In genomic region chr3:45547202-45547701, GRCh38 we compare ENCODE assay signal across 1 cellular context.
TF ChIP-seq lines count a peak whose summit lies in the region.

No MANE protein-coding gene starts in this region.

TF ChIP-seq in liver, 16 proteins besides CTCF, POLR2A, EP300 and RAD21 (continued from another document):
- TF ChIP-seq ATF3 (IDR thresholded peaks at IDR 0.05): peak; percentile 40
- no peak for TF ChIP-seq TAF1 (conservative IDR thresholded peaks at IDR 0.05)
- TF ChIP-seq ZBTB33 (IDR thresholded peaks at IDR 0.05): no peak
- peak; percentile 59 for TF ChIP-seq NR2F2 (IDR thresholded peaks at IDR 0.05)
- peak; percentile 83 to 92 for TF ChIP-seq RXRA (IDR thresholded peaks at IDR 0.05)
- TF ChIP-seq HNF4G (IDR thresholded peaks at IDR 0.05): peak; percentile 96
- TF ChIP-seq REST (IDR thresholded peaks at IDR 0.05): peak; percentile 72
- TF ChIP-seq HNF4A (conservative IDR thresholded peaks at IDR 0.05): peak; percentile 98
- peak; percentile 83 for TF ChIP-seq FOXA1 (IDR thresholded peaks at IDR 0.05)
- peak; percentile 89 for TF ChIP-seq YY1 (IDR thresholded peaks at IDR 0.05)
- TF ChIP-seq, protein P1, sequence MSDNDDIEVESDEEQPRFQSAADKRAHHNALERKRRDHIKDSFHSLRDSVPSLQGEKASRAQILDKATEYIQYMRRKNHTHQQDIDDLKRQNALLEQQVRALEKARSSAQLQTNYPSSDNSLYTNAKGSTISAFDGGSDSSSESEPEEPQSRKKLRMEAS (IDR thresholded peaks at IDR 0.05): peak; percentile 95
- TF ChIP-seq GABPA (IDR thresholded peaks at IDR 0.05 in 1 of 2, conservative IDR thresholded peaks at IDR 0.05 in 1 of 2): peak in 1 of 2 donors; percentile 47
- peak; percentile 89 to 92 for TF ChIP-seq JUND (IDR thresholded peaks at IDR 0.05)
- peak in 1 of 2 donors; percentile 84 for TF ChIP-seq EGR1 (IDR thresholded peaks at IDR 0.05; ENCODE audit: low read depth in 2 of 2)
